ENCODE assay signal across 9 cellular contexts in the genomic region with DNA sequence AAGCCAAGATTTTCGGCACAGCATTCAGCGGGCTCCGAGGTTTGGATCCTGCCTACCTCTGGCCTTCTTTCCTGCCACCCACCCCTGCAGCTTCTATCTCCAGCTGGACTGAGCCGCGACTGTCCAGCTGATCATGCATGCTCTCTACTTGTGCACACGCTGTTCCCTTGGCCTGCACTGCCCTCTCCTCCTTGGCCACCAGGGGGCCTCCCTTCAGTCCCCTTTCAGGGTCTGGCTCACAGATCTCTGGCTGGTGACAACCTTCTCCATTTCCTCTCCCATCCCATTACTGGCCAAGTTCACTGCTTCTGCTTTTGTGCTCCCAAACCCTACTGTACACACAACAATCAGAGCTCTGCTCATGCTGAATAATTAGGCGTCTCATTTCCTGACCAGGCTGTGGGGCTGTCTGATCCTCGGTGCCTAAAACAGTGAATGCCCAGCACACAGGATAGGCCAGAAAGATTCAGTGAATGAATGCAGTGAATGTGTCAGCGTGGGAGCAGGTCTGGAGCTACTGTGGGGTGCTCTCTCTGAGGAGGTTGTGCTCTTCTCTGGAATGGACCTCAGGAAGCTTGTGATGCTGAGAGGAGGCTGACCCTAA.
A peak's percentile ranks its signal among the peaks of the same experiment; 100 is the strongest.
DNase-seq lines count a peak whose midpoint lies in the region; ATAC-seq, FAIRE-seq and TF ChIP-seq lines count a peak whose summit lies in the region.
"Had no signal": no experiment of that assay in that cellular context is flagged by ENCODE, and none has a peak within 500 bp of the region (broad histone marks: within the 10 kb centered on the region; RNA-seq: fewer than 3 reads in every experiment).

No MANE protein-coding gene starts in this region.

- RAD21 ChIA-PET in GM12878 (lab: Charles Lee; ENCODE audit: unreplicated experiment) = interaction anchor here (2.3 kb wide), 1 partner anchor 301 kb away, joined by 22 read pairs; no protein-coding TSS in a partner anchor

- no TSS peak for BruUV-seq in GM12878 (replicated peaks; lab: Mats Ljungman, UMichigan)

- no peaks in the 10 kb centered on the region for H3K79me2 ChIP-seq in GM12878 (ENCODE audit: control insufficient read depth, insufficient read depth, low read length)

- POLR2A ChIA-PET in GM12878 (lab: Charles Lee) = interaction anchor here (0.5 kb wide), 1 partner anchor 300 kb away, joined by 4 read pairs; no protein-coding TSS in a partner anchor

- peak; percentile 58 for TF ChIP-seq RAD21 in GM12878 (IDR thresholded peaks at IDR 0.05; ENCODE audit: insufficient read depth, low read depth, low read length)

- CTCF ChIA-PET in GM12878 (lab: Yijun Ruan, JAX) = interaction anchor here (0.7 to 9.8 kb wide), 18 partner anchors 9 to 361 kb away, joined by 3 to 79 read pairs (median 3); no protein-coding TSS in a partner anchor

- SMC1A ChIA-PET in GM12878 (lab: Charles Lee; ENCODE audit: uncharacterized antibody, unreplicated experiment) = interaction anchor here (0.8 to 3.2 kb wide), 6 partner anchors 9 to 303 kb away, joined by 3 to 20 read pairs (median 6); no protein-coding TSS in a partner anchor

- H3K4me3 ChIP-seq in GM12878 = no peak overlapping the region

- ATAC-seq in HG03571 (IDR thresholded peaks at IDR 0.05; ENCODE audit: unreplicated experiment) (peak; percentile 80), GM12878 (peak; percentile 99)

- intact Hi-C loops in GM12878 (cut with micrococcal nuclease; ENCODE audit: unreplicated experiment) = loop anchor here (1.0 kb wide), 2 partner anchors 278 to 302 kb away; no protein-coding TSS in a partner anchor

- TF ChIP-seq EP300 in GM12878 (IDR thresholded peaks at IDR 0.05; ENCODE audit: borderline replicate concordance in 1 of 2, control insufficient read depth in 1 of 2, low read depth in 2 of 2, low read length in 2 of 2) = no peak

- peak; percentile 74 for DNase-seq in EH (ENCODE audit: low read depth)
- DNase-seq in GM20000 (ENCODE audit: low spot score) = peak; percentile 70
- DNase-seq in OCI-M1 (lab: John Stamatoyannopoulos, UW) = peak; percentile 95
- no peak for DNase-seq in GM12878 (ENCODE audit: low read depth, low spot score)
- peak; percentile 76 for DNase-seq in inferior parietal cortex (ENCODE audit: extremely low spot score)
- DNase-seq in stimulated activated CD4-positive, alpha-beta T cell treated with anti-CD3 and anti-CD28 coated beads, Interleukin-4, amount 100 ng/mL, for 1 hour = peak; percentile 18
- DNase-seq in dedifferentiated amniotic fluid mesenchymal stem cell (ENCODE audit: extremely low spot score) = no peak
- DNase-seq: activated T-cell treated with anti-CD3 and anti-CD28 coated beads, Interleukin-2, amount 50 U/mL, for 4 hours had no signal

- no peaks in the 10 kb centered on the region for H3K9me3 ChIP-seq in GM12878 (replicated peaks; ENCODE audit: control insufficient read depth, insufficient read depth, low read length)

- H3K36me3 ChIP-seq in GM12878 (ENCODE audit: control insufficient read depth in 2 of 2, insufficient read depth in 2 of 2, low read length in 1 of 2) = no peaks in the 10 kb centered on the region

- no peak for TF ChIP-seq POLR2A in GM12878 (IDR thresholded peaks at IDR 0.05; ENCODE audit: low read depth, low read length)

- H2AFZ ChIP-seq in GM12878 (ENCODE audit: control insufficient read depth, low read depth, low read length) = no peak overlapping the region

- in situ Hi-C loops in GM12878 (cut with MboI) = no loop called here

- no peak overlapping the region for H3K27ac ChIP-seq in GM12878 (ENCODE audit: control insufficient read depth, insufficient read depth)

- H3K4me1 ChIP-seq in GM12878 (ENCODE audit: control insufficient read depth, insufficient read depth, low read length) = no peaks in the 10 kb centered on the region

- no peak for FAIRE-seq in GM12878 (lab: Jason Lieb, UNC)

- TF ChIP-seq CTCF in GM20000 (IDR thresholded peaks at IDR 0.05; ENCODE audit: extremely low read depth, missing control alignments) (peak; percentile 85), GM12878 (IDR thresholded peaks at IDR 0.05 in 2 of 3, conservative IDR thresholded peaks at IDR 0.05 in 1 of 3; ENCODE audit: control insufficient read depth in 2 of 3, extremely low read depth in 1 of 3, insufficient read depth in 1 of 3, low read depth in 3 of 3, low read length in 3 of 3) (peak; percentile 74 to 96 (median 87))

- H3K27me3 ChIP-seq in GM12878 (replicated peaks in 1 of 2; ENCODE audit: control insufficient read depth in 2 of 2, insufficient read depth in 2 of 2, low read length in 1 of 2) = peaks cover 0 to 1% of the 10 kb centered on the region in 2 experiments; a peak in 3 of 4 replicates

- H3K4me2 ChIP-seq in GM12878 (ENCODE audit: control insufficient read depth, insufficient read depth) = no peak overlapping the region

- no peaks in the 10 kb centered on the region for H4K20me1 ChIP-seq in GM12878 (ENCODE audit: control insufficient read depth, insufficient read depth)

- no peak overlapping the region for H3K9ac ChIP-seq in GM12878 (ENCODE audit: control insufficient read depth, insufficient read depth, low read length)

- WGBS in GM12878 (ENCODE audit: insufficient coverage, insufficient replicate concordance, low lambda C conversion rate, missing lambda C conversion rate) = 13% methylated on average over 9 of the region's 9 CpGs

TF ChIP-seq in GM12878, 131 proteins besides CTCF, POLR2A, EP300 and RAD21:
- TF ChIP-seq CHD1 (IDR thresholded peaks at IDR 0.05; ENCODE audit: low read depth, low read length) (no peak), SMC3 (IDR thresholded peaks at IDR 0.05; ENCODE audit: borderline replicate concordance, low read length) (peak; percentile 63), POLR2AphosphoS2 (IDR thresholded peaks at IDR 0.05; ENCODE audit: low read depth, low read length) (no peak), BHLHE40 (IDR thresholded peaks at IDR 0.05; ENCODE audit: borderline replicate concordance in 1 of 2, low read depth in 2 of 2, low read length in 1 of 2) (no peak), YY1 (IDR thresholded peaks at IDR 0.05; ENCODE audit: low read depth, low read length) (0 out of 2 replicates have a peak, but pooled peaks have one; percentile 23)

Comparison
In these comparisons a context has a peak if more than half of its experiments do, and no peak if none do; other contexts are left out.
1. DNase-seq: peak in EH (single experiment), GM20000 (single experiment), OCI-M1 (single experiment), inferior parietal cortex (single experiment) and stimulated activated CD4-positive, alpha-beta T cell treated with anti-CD3 and anti-CD28 coated beads, Interleukin-4, amount 100 ng/mL, for 1 hour (single experiment); none in GM12878 (single experiment) and dedifferentiated amniotic fluid mesenchymal stem cell (single experiment).